In the genomic region with DNA sequence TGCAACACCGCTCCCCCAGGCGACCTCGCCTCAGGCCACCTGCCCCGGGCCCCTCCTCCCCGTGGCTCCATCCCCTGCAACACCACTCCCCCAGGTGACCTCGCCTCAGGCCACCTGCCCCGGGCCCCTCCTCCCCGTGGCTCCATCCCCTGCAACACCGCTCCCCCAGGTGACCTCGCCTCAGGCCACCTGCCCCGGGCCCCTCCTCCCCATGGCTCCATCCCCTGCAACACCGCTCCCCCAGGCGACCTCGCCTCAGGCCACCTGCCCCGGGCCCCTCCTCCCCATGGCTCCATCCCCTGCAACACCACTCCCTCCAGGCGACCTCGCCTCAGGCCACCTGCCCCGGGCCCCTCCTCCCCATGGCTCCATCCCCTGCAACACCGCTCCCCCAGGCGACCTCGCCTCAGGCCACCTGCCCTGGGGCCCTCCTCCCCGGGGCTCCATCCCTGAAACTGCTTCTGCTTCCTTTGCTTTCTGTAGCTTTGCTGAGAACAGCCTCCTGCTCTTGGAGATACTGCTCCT, we compare ENCODE assay signal across 6 cellular contexts. TPM values are rescaled to one million over a fixed set of nuclear protein-coding genes. Genes with fewer than 3 reads are reported as not detected.
DNase-seq lines count a peak whose midpoint lies in the region; FAIRE-seq and TF ChIP-seq lines count a peak whose summit lies in the region.
"Not testable (repeated sequence)": the region's sequence is repeated elsewhere in the genome, so short reads cannot be mapped to it uniquely, and the experiment has no call there.

No MANE protein-coding gene starts in this region.

- not testable (repeated sequence) for H3K79me2 ChIP-seq in PC-9 (ENCODE audit: low read depth)

- DNase-seq in NCI-H146 (lab: John Stamatoyannopoulos, UW), result peak; percentile 88
- peak; percentile 3 for DNase-seq in NCI-H2196 (lab: John Stamatoyannopoulos, UW; ENCODE audit: unreplicated experiment)
- peak in 1 of 2 experiments; percentile 82 for DNase-seq in PC-9
- DNase-seq in WERI-Rb-1, result peak; percentile 90
- not testable (repeated sequence) for DNase-seq in neural crest cell (ENCODE audit: low read depth, low spot score)

- not testable (repeated sequence) for H3K4me3 Mint-ChIP-seq in neural crest cell

- H3K4me3 ChIP-seq in PC-9; WERI-Rb-1 (ENCODE audit: low read depth, low read length): not testable (repeated sequence)

- H3K27me3 Mint-ChIP-seq in neural crest cell (ENCODE audit: low read depth), result not testable (repeated sequence)

- H3K27ac ChIP-seq in PC-9, result not testable (repeated sequence)
- H3K27ac ChIP-seq in WERI-Rb-1, result peak overlapping the region; percentile 74

- H3K27me3 ChIP-seq in PC-9 (ENCODE audit: insufficient read depth, low read depth); WERI-Rb-1 (ENCODE audit: insufficient read depth, low read depth, severe bottlenecking): not testable (repeated sequence)

- H3K36me3 ChIP-seq in PC-9 (ENCODE audit: low read depth), result not testable (repeated sequence)
- H3K36me3 ChIP-seq in WERI-Rb-1, result peaks cover 50% of the 10 kb centered on the region

- peak overlapping the region; percentile 47 for H3K27ac Mint-ChIP-seq in neural crest cell (ENCODE audit: unreplicated experiment)

- POLR2A ChIA-PET in PC-9 (lab: Charles Lee; ENCODE audit: unreplicated experiment), result not testable (repeated sequence)

- not testable (repeated sequence) for H2AFZ ChIP-seq in PC-9

- peak; percentile 49 for FAIRE-seq in G401.6 (lab: Jason Lieb, UNC)

- TF ChIP-seq CTCF in PC-9 (conservative IDR thresholded peaks at IDR 0.05); WERI-Rb-1 (IDR thresholded peaks at IDR 0.05; ENCODE audit: low read depth, low read length); neural crest cell (conservative IDR thresholded peaks at IDR 0.05): not testable (repeated sequence)

- peak overlapping the region; percentile 51 for H3K4me2 ChIP-seq in PC-9

- H3K4me1 Mint-ChIP-seq in neural crest cell, result not testable (repeated sequence)

- not testable (repeated sequence) for H3K9me3 ChIP-seq in PC-9 (ENCODE audit: insufficient read depth, low read depth); WERI-Rb-1 (ENCODE audit: severe bottlenecking)

- H3K9me2 ChIP-seq in PC-9 (ENCODE audit: insufficient read depth), result not testable (repeated sequence)

- peaks cover 39% of the 10 kb centered on the region for H3K4me1 ChIP-seq in PC-9 (replicated peaks; ENCODE audit: insufficient read depth)

- CTCF ChIA-PET in PC-9 (lab: Charles Lee), result not testable (repeated sequence)

- BruUV-seq in PC-9 (replicated peaks; lab: Mats Ljungman, UMichigan), result not testable (repeated sequence)

- not testable (repeated sequence) for H3K36me3 Mint-ChIP-seq in neural crest cell (ENCODE audit: low read depth)

- intact Hi-C loops in PC-9 (cut with micrococcal nuclease; ENCODE audit: unreplicated experiment), result loop anchor here (5.0 to 10.0 kb wide), 2 partner anchors 112 to 234 kb away; no protein-coding TSS in a partner anchor

- H3K9me3 Mint-ChIP-seq in neural crest cell, result not testable (repeated sequence)

- H3F3A ChIP-seq in PC-9 (ENCODE audit: insufficient read depth, low read depth), result peaks cover 13% of the 10 kb centered on the region; the same call in 1 of the 2 replicates

- H4K20me1 ChIP-seq in PC-9 (ENCODE audit: insufficient read depth), result not testable (repeated sequence)

RNA-seq across cellular contexts. Expression of a gene that starts 33.4 kb away (rescaled TPM):
- 92.9 and 93.8 TPM in 2 replicates for total RNA-seq in PC-9 (2021)
- 7.7 and 9.0 TPM in 2 replicates for total RNA-seq in neural crest cell
